ENCODE assay signal across 24 cellular contexts in the genomic region with DNA sequence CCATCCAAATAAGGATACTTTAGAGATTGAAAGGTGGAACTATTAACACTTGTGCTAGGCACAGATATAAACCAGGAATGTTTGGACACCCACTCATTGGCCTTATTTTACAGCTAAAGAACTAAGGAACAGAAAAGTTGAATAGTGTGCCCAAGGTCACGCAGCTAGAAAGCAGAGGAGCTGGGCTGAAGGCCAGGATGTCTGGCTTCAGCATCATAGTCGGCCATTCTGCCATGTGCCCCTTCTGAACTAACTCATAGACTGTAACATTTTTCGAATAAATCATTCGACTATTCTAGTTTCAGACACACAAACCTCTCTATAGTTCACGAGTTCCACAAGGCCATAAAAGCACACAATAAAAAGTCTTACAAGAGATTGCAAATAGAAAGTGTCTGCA.
A peak's percentile ranks its signal among the peaks of the same experiment; 100 is the strongest.
DNase-seq lines count a peak whose midpoint lies in the region; ATAC-seq and TF ChIP-seq lines count a peak whose summit lies in the region.
"Had no signal": no experiment of that assay in that cellular context is flagged by ENCODE, and none has a peak within 500 bp of the region (broad histone marks: within the 10 kb centered on the region; RNA-seq: fewer than 3 reads in every experiment).

No MANE protein-coding gene starts in this region.

- DNase-seq in T-helper 1 cell (no peak), immature natural killer cell (no peak), osteocyte (ENCODE audit: extremely low spot score, unreplicated experiment) (no peak)
- DNase-seq in stimulated activated naive CD8-positive, alpha-beta T cell treated with anti-CD3 and anti-CD28 coated beads, Interleukin-15, amount 100 ng/mL, for 72 hours = no peak
- DNase-seq: Caco-2; CD8-positive, alpha-beta T cell; H7; Kasumi-1; MV-4-11; NCI-H1105 treated with DMSO at 0.1 percent for 48 hours; NCI-H146; NCI-H1930; NCI-H446 treated with DMSO at 0.1 percent for 48 hours; NCI-H526; NCI-H82; NK-92 treated with Interleukin-12 subunit alpha and Interleukin-12 subunit beta, amount 100 ng/mL, for 24 hours; PC-3 had no signal

- no peak for TF ChIP-seq CTCF in osteocyte (IDR thresholded peaks at IDR 0.05)

- peaks cover 31% of the 10 kb centered on the region for H3K4me1 Mint-ChIP-seq in T-helper 1 cell treated with Interleukin-12 subunit alpha and Interleukin-12 subunit beta and Interleukin-4 antibody, amounts not matched to agents 30 μg/mL and 1 μg/mL, for 36 hours (ENCODE audit: low read depth)
- H3K4me1 Mint-ChIP-seq in stimulated activated naive CD8-positive, alpha-beta T cell treated with anti-CD3 and anti-CD28 coated beads, Interleukin-15, Interleukin-2, amounts not matched to agents 100 ng/mL and 50 ng/mL, for 24 hours (ENCODE audit: low read depth) = peaks cover 47% of the 10 kb centered on the region
- peaks cover 37% of the 10 kb centered on the region for H3K4me1 Mint-ChIP-seq in stimulated activated naive CD8-positive, alpha-beta T cell treated with anti-CD3 and anti-CD28 coated beads, Interleukin-15, amount 100 ng/mL, for 72 hours
- H3K4me1 Mint-ChIP-seq in immature natural killer cell (peaks cover 45 to 53% of the 10 kb centered on the region in 2 donors), osteocyte (ENCODE audit: unreplicated experiment) (peaks cover 6% of the 10 kb centered on the region)
- H3K4me1 Mint-ChIP-seq: B cell had no signal

- ATAC-seq in stimulated activated naive CD8-positive, alpha-beta T cell treated with anti-CD3 and anti-CD28 coated beads, Interleukin-15, amount 100 ng/mL, for 72 hours = no peak
- ATAC-seq in HG03457 (IDR thresholded peaks at IDR 0.05; ENCODE audit: unreplicated experiment) = no peak
- ATAC-seq in HG03175 (IDR thresholded peaks at IDR 0.05; ENCODE audit: unreplicated experiment) = no peak
- ATAC-seq: CD8-positive, alpha-beta T cell; K562; PC-3; Right ventricle myocardium inferior had no signal

- peak overlapping the region; percentile 31 for H3K27ac Mint-ChIP-seq in T-helper 1 cell treated with Interleukin-12 subunit alpha and Interleukin-12 subunit beta and Interleukin-4 antibody, amounts not matched to agents 30 μg/mL and 1 μg/mL, for 36 hours
- H3K27ac Mint-ChIP-seq in stimulated activated naive CD8-positive, alpha-beta T cell treated with anti-CD3 and anti-CD28 coated beads, Interleukin-15, Interleukin-2, amounts not matched to agents 100 ng/mL and 50 ng/mL, for 24 hours = peak overlapping the region; percentile 91
- H3K27ac Mint-ChIP-seq in stimulated activated naive CD8-positive, alpha-beta T cell treated with anti-CD3 and anti-CD28 coated beads, Interleukin-15, amount 100 ng/mL, for 72 hours = no peak overlapping the region
- peak overlapping the region; percentile 69 to 93 (median 88) for H3K27ac Mint-ChIP-seq in immature natural killer cell
- no peak overlapping the region for H3K27ac Mint-ChIP-seq in osteocyte (ENCODE audit: unreplicated experiment)
- H3K27ac Mint-ChIP-seq: B cell; CD8-positive, alpha-beta T cell had no signal

- H3K27me3 Mint-ChIP-seq in T-helper 1 cell treated with Interleukin-12 subunit alpha and Interleukin-12 subunit beta and Interleukin-4 antibody, amounts not matched to agents 30 μg/mL and 1 μg/mL, for 36 hours (ENCODE audit: low read depth) = no peaks in the 10 kb centered on the region
- no peaks in the 10 kb centered on the region for H3K27me3 Mint-ChIP-seq in stimulated activated naive CD8-positive, alpha-beta T cell treated with anti-CD3 and anti-CD28 coated beads, Interleukin-15, Interleukin-2, amounts not matched to agents 100 ng/mL and 50 ng/mL, for 24 hours
- no peaks in the 10 kb centered on the region for H3K27me3 Mint-ChIP-seq in stimulated activated naive CD8-positive, alpha-beta T cell treated with anti-CD3 and anti-CD28 coated beads, Interleukin-15, amount 100 ng/mL, for 72 hours
- peaks cover 0 to 4% (median 0%) of the 10 kb centered on the region in 3 donors for H3K27me3 Mint-ChIP-seq in immature natural killer cell (ENCODE audit: low read depth in 3 of 3)
- H3K27me3 Mint-ChIP-seq in osteocyte (ENCODE audit: unreplicated experiment) = no peaks in the 10 kb centered on the region
- H3K27me3 Mint-ChIP-seq: B cell had no signal

- H3K36me3 Mint-ChIP-seq in T-helper 1 cell treated with Interleukin-12 subunit alpha and Interleukin-12 subunit beta and Interleukin-4 antibody, amounts not matched to agents 30 μg/mL and 1 μg/mL, for 36 hours (ENCODE audit: low read depth) = peaks cover 33% of the 10 kb centered on the region
- H3K36me3 Mint-ChIP-seq in stimulated activated naive CD8-positive, alpha-beta T cell treated with anti-CD3 and anti-CD28 coated beads, Interleukin-15, Interleukin-2, amounts not matched to agents 100 ng/mL and 50 ng/mL, for 24 hours (ENCODE audit: low read depth) = peaks cover 50% of the 10 kb centered on the region
- H3K36me3 Mint-ChIP-seq in immature natural killer cell = peaks cover 17 to 27% (median 25%) of the 10 kb centered on the region in 3 donors
- peaks cover 12% of the 10 kb centered on the region for H3K36me3 Mint-ChIP-seq in osteocyte (ENCODE audit: unreplicated experiment)

- H3K9me3 Mint-ChIP-seq in T-helper 1 cell treated with Interleukin-12 subunit alpha and Interleukin-12 subunit beta and Interleukin-4 antibody, amounts not matched to agents 30 μg/mL and 1 μg/mL, for 36 hours = peaks cover 12% of the 10 kb centered on the region
- H3K9me3 Mint-ChIP-seq in stimulated activated naive CD8-positive, alpha-beta T cell treated with anti-CD3 and anti-CD28 coated beads, Interleukin-15, Interleukin-2, amounts not matched to agents 100 ng/mL and 50 ng/mL, for 24 hours = peaks cover 5% of the 10 kb centered on the region
- peaks cover 0 to 8% of the 10 kb centered on the region in 2 donors for H3K9me3 Mint-ChIP-seq in stimulated activated naive CD8-positive, alpha-beta T cell treated with anti-CD3 and anti-CD28 coated beads, Interleukin-15, amount 100 ng/mL, for 72 hours
- H3K9me3 Mint-ChIP-seq in immature natural killer cell = peaks cover 0 to 8% (median 5%) of the 10 kb centered on the region in 6 donors
- no peaks in the 10 kb centered on the region for H3K9me3 Mint-ChIP-seq in osteocyte (ENCODE audit: unreplicated experiment)
- H3K9me3 Mint-ChIP-seq: CD8-positive, alpha-beta T cell had no signal

- no peak overlapping the region for H3K4me3 Mint-ChIP-seq in T-helper 1 cell treated with Interleukin-12 subunit alpha and Interleukin-12 subunit beta and Interleukin-4 antibody, amounts not matched to agents 30 μg/mL and 1 μg/mL, for 36 hours
- no peak overlapping the region for H3K4me3 Mint-ChIP-seq in stimulated activated naive CD8-positive, alpha-beta T cell treated with anti-CD3 and anti-CD28 coated beads, Interleukin-15, Interleukin-2, amounts not matched to agents 100 ng/mL and 50 ng/mL, for 24 hours
- H3K4me3 Mint-ChIP-seq in stimulated activated naive CD8-positive, alpha-beta T cell treated with anti-CD3 and anti-CD28 coated beads, Interleukin-15, amount 100 ng/mL, for 72 hours = no peak overlapping the region
- H3K4me3 Mint-ChIP-seq in immature natural killer cell = peak overlapping the region in 4 of 5 donors; percentile 11 to 75 (median 42)
- H3K4me3 Mint-ChIP-seq in osteocyte (ENCODE audit: unreplicated experiment) = no peak overlapping the region
- H3K4me3 Mint-ChIP-seq: B cell; CD8-positive, alpha-beta T cell had no signal

Comparison
In these comparisons a context has a peak if more than half of its experiments do, and no peak if none do; other contexts are left out.
1. H3K27ac Mint-ChIP-seq: peak in T-helper 1 cell treated with Interleukin-12 subunit alpha and Interleukin-12 subunit beta and Interleukin-4 antibody, amounts not matched to agents 30 μg/mL and 1 μg/mL, for 36 hours (single experiment), stimulated activated naive CD8-positive, alpha-beta T cell treated with anti-CD3 and anti-CD28 coated beads, Interleukin-15, Interleukin-2, amounts not matched to agents 100 ng/mL and 50 ng/mL, for 24 hours (single experiment) and immature natural killer cell (6 of 6); none in stimulated activated naive CD8-positive, alpha-beta T cell treated with anti-CD3 and anti-CD28 coated beads, Interleukin-15, amount 100 ng/mL, for 72 hours (0 of 2) and osteocyte (single experiment).
2. H3K4me3 Mint-ChIP-seq: peak in immature natural killer cell (4 of 5); none in T-helper 1 cell treated with Interleukin-12 subunit alpha and Interleukin-12 subunit beta and Interleukin-4 antibody, amounts not matched to agents 30 μg/mL and 1 μg/mL, for 36 hours (single experiment), stimulated activated naive CD8-positive, alpha-beta T cell treated with anti-CD3 and anti-CD28 coated beads, Interleukin-15, Interleukin-2, amounts not matched to agents 100 ng/mL and 50 ng/mL, for 24 hours (single experiment), stimulated activated naive CD8-positive, alpha-beta T cell treated with anti-CD3 and anti-CD28 coated beads, Interleukin-15, amount 100 ng/mL, for 72 hours (0 of 2) and osteocyte (single experiment).